ENCODE assay signal across 17 cellular contexts in genomic region chr12:1481326-1481725, GRCh38.
DNase-seq lines count a peak whose midpoint lies in the region; ATAC-seq and TF ChIP-seq lines count a peak whose summit lies in the region.
"Had no signal": no experiment of that assay in that cellular context is flagged by ENCODE, and none has a peak within 500 bp of the region (broad histone marks: within the 10 kb centered on the region; RNA-seq: fewer than 3 reads in every experiment).

No MANE protein-coding gene starts in this region.

- no peak overlapping the region for H4K8ac ChIP-seq in mesendoderm (ENCODE audit: low read depth, low read length)

- no peak overlapping the region for H3K4me2 ChIP-seq in GM23338
- H3K4me2 ChIP-seq in smooth muscle cell, result peak overlapping the region; percentile 68
- H3K4me2 ChIP-seq in mesendoderm (ENCODE audit: low read length), result no peak overlapping the region
- H3K4me2 ChIP-seq: PC-9 had no signal

- no peaks in the 10 kb centered on the region for H3F3A ChIP-seq in GM23338 (replicated peaks; ENCODE audit: low read depth)
- peaks cover 2% of the 10 kb centered on the region for H3F3A ChIP-seq in smooth muscle cell (ENCODE audit: low read depth)

- no peaks in the 10 kb centered on the region for H3K4me1 ChIP-seq in GM23338 (ENCODE audit: insufficient read depth)
- H3K4me1 ChIP-seq in smooth muscle cell (ENCODE audit: low read depth), result peaks cover 17% of the 10 kb centered on the region
- H3K4me1 ChIP-seq in mesendoderm (ENCODE audit: control insufficient read depth, low read depth, low read length), result no peaks in the 10 kb centered on the region

- H3K4me3 Mint-ChIP-seq in GM23338 (no peak overlapping the region), activated B cell treated with CpG ODN at 0.5 μM for 24 hours (no peak overlapping the region)
- no peak overlapping the region for H3K4me3 Mint-ChIP-seq in activated T-helper 1 cell treated with anti-CD3 and anti-CD28 coated beads, Interleukin-12 subunit alpha, Interleukin-12 subunit beta, Interleukin-2, Interleukin-4 antibody, amounts not matched to agents 30 ng/mL and 10 ng/mL and 1 ng/mL, durations not matched to agents 14 hours and 24 hours and 36 hours

- H3K27ac Mint-ChIP-seq in GM23338, result peak overlapping the region; percentile 12; the same call in 1 of the 2 replicates
- peak overlapping the region; percentile 2 for H3K27ac Mint-ChIP-seq in activated B cell treated with CpG ODN at 0.5 μM for 24 hours
- H3K27ac Mint-ChIP-seq in activated T-helper 1 cell treated with anti-CD3 and anti-CD28 coated beads, Interleukin-12 subunit alpha, Interleukin-12 subunit beta, Interleukin-2, Interleukin-4 antibody, amounts not matched to agents 30 ng/mL and 10 ng/mL and 1 ng/mL, durations not matched to agents 14 hours and 24 hours and 36 hours, result no peak overlapping the region

- TF ChIP-seq CTCF in GM23338 (conservative IDR thresholded peaks at IDR 0.05; ENCODE audit: low read depth in 2 of 2), result no peak
- no peak for TF ChIP-seq CTCF in activated B cell treated with CpG ODN at 0.5 μM for 24 hours (IDR thresholded peaks at IDR 0.05)
- TF ChIP-seq CTCF in fibroblast of the aortic adventitia (IDR thresholded peaks at IDR 0.05; ENCODE audit: insufficient read depth, low read length), result no peak
- no peak for TF ChIP-seq CTCF in smooth muscle cell (IDR thresholded peaks at IDR 0.05; ENCODE audit: borderline replicate concordance, insufficient read depth, poor library complexity, severe bottlenecking)

- POLR2A ChIA-PET in activated B cell treated with CpG ODN at 0.5 μM for 24 hours (lab: Charles Lee), result no interaction called here

- no peak for DNase-seq in GM23338 (ENCODE audit: low spot score)
- no peak for DNase-seq in activated B cell treated with CpG ODN at 0.5 μM for 24 hours
- DNase-seq in fibroblast of the aortic adventitia (ENCODE audit: low read depth), result peak; percentile 43
- DNase-seq in smooth muscle cell (lab: John Stamatoyannopoulos, UW; ENCODE audit: unreplicated experiment), result no peak
- DNase-seq in mesendoderm, result no peak
- no peak for DNase-seq in NCI-H82 treated with DMSO at 0.1 percent for 48 hours (lab: John Stamatoyannopoulos, UW; ENCODE audit: unreplicated experiment)
- DNase-seq in activated T-helper 1 cell treated with anti-CD3 and anti-CD28 coated beads, Interleukin-12 subunit alpha, Interleukin-12 subunit beta, Interleukin-2, Interleukin-4 antibody, amounts not matched to agents 30 ng/mL and 10 ng/mL and 1 ng/mL, durations not matched to agents 14 hours and 24 hours and 36 hours (ENCODE audit: low spot score), result no peak
- DNase-seq: C1 segment of cervical spinal cord, DMS 273 treated with DMSO at 0.1 percent for 48 hours, GDM1, NCI-H1417 treated with DMSO at 0.1 percent for 48 hours, NCI-H1930, NCI-H2171 treated with DMSO at 0.1 percent for 48 hours, NCI-H446 treated with DMSO at 0.1 percent for 48 hours, PC-9 had no signal

- H3K9me3 Mint-ChIP-seq in GM23338, result no peaks in the 10 kb centered on the region
- H3K9me3 Mint-ChIP-seq in activated B cell treated with CpG ODN at 0.5 μM for 24 hours, result no peaks in the 10 kb centered on the region
- no peaks in the 10 kb centered on the region for H3K9me3 Mint-ChIP-seq in activated T-helper 1 cell treated with anti-CD3 and anti-CD28 coated beads, Interleukin-12 subunit alpha, Interleukin-12 subunit beta, Interleukin-2, Interleukin-4 antibody, amounts not matched to agents 30 ng/mL and 10 ng/mL and 1 ng/mL, durations not matched to agents 14 hours and 24 hours and 36 hours

- H3K9ac ChIP-seq in smooth muscle cell (ENCODE audit: low read depth), result peak overlapping the region; percentile 47
- H3K9ac ChIP-seq in mesendoderm (ENCODE audit: low read length), result no peak overlapping the region

- no peak overlapping the region for H3K4ac ChIP-seq in mesendoderm (ENCODE audit: low read depth, low read length)

- no peaks in the 10 kb centered on the region for H3K79me2 ChIP-seq in GM23338 (replicated peaks; ENCODE audit: insufficient read depth)
- no peaks in the 10 kb centered on the region for H3K79me2 ChIP-seq in smooth muscle cell (ENCODE audit: low read depth)
- H3K79me2 ChIP-seq in mesendoderm (ENCODE audit: control insufficient read depth, insufficient read depth, low read length), result no peaks in the 10 kb centered on the region

- H3K36me3 ChIP-seq in GM23338 (ENCODE audit: insufficient read depth) (no peaks in the 10 kb centered on the region), smooth muscle cell (ENCODE audit: low read depth) (no peaks in the 10 kb centered on the region), mesendoderm (ENCODE audit: control insufficient read depth, insufficient read depth, low read length) (no peaks in the 10 kb centered on the region)

- no peak overlapping the region for H3K27ac ChIP-seq in GM23338 (ENCODE audit: low read depth)
- peak overlapping the region; percentile 77 for H3K27ac ChIP-seq in smooth muscle cell (ENCODE audit: low read depth)
- H3K27ac ChIP-seq in mesendoderm (ENCODE audit: low read depth, low read length), result no peak overlapping the region
- H3K27ac ChIP-seq: PC-9 had no signal

- H3K56ac ChIP-seq in mesendoderm (ENCODE audit: low read length), result no peak overlapping the region

- H2BK5ac ChIP-seq in mesendoderm (ENCODE audit: low read length), result no peak overlapping the region

- no peak overlapping the region for H3K4me3 ChIP-seq in GM23338
- no peak overlapping the region for H3K4me3 ChIP-seq in fibroblast of the aortic adventitia (ENCODE audit: low read depth, low read length)
- no peak overlapping the region for H3K4me3 ChIP-seq in smooth muscle cell
- no peak overlapping the region for H3K4me3 ChIP-seq in mesendoderm (ENCODE audit: low read length)
- H3K4me3 ChIP-seq: GM12878, K562, PC-9 had no signal

- 42% methylated on average over 5 of the region's 5 CpGs for whole genome bisulfite sequencing in smooth muscle cell (ENCODE audit: low lambda C conversion rate)
- no CpG with 5 or more reads among the region's 5 CpGs for WGBS in mesendoderm (ENCODE audit: extremely low coverage, insufficient coverage, low lambda C conversion rate)

- no peak overlapping the region for H2BK15ac ChIP-seq in mesendoderm (replicated peaks; ENCODE audit: low read depth)

- H2AFZ ChIP-seq in GM23338 (no peak overlapping the region), smooth muscle cell (ENCODE audit: low read depth) (no peak overlapping the region)
- H2AFZ ChIP-seq: PC-9 had no signal

- H3K9me2 ChIP-seq in GM23338 (ENCODE audit: insufficient read depth), result no peaks in the 10 kb centered on the region

- no peak overlapping the region for H2BK120ac ChIP-seq in mesendoderm (ENCODE audit: low read depth, low read length)

- no peaks in the 10 kb centered on the region for H3K27me3 Mint-ChIP-seq in GM23338 (ENCODE audit: insufficient read depth, low read depth, poor library complexity)
- no peaks in the 10 kb centered on the region for H3K27me3 Mint-ChIP-seq in activated B cell treated with CpG ODN at 0.5 μM for 24 hours
- H3K27me3 Mint-ChIP-seq in activated T-helper 1 cell treated with anti-CD3 and anti-CD28 coated beads, Interleukin-12 subunit alpha, Interleukin-12 subunit beta, Interleukin-2, Interleukin-4 antibody, amounts not matched to agents 30 ng/mL and 10 ng/mL and 1 ng/mL, durations not matched to agents 14 hours and 24 hours and 36 hours (ENCODE audit: insufficient read depth), result no peaks in the 10 kb centered on the region

- no peak for ATAC-seq in GM23338
- no peak for ATAC-seq in activated B cell treated with CpG ODN at 0.5 μM for 24 hours (ENCODE audit: low read depth)
- ATAC-seq: GM12878, K562 had no signal

- H4K20me1 ChIP-seq in GM23338 (replicated peaks; ENCODE audit: insufficient read depth), result no peaks in the 10 kb centered on the region
- no peaks in the 10 kb centered on the region for H4K20me1 ChIP-seq in smooth muscle cell (ENCODE audit: low read depth)

- intact Hi-C loops in activated B cell treated with CpG ODN at 0.5 μM for 24 hours (cut with micrococcal nuclease), result no loop called here
- intact Hi-C loops in activated T-helper 1 cell treated with anti-CD3 and anti-CD28 coated beads, Interleukin-12 subunit alpha, Interleukin-12 subunit beta, Interleukin-2, Interleukin-4 antibody, amounts not matched to agents 30 ng/mL and 10 ng/mL and 1 ng/mL, durations not matched to agents 14 hours and 24 hours and 36 hours (cut with micrococcal nuclease), result no loop called here

- CTCF ChIA-PET in activated B cell treated with CpG ODN at 0.5 μM for 24 hours (lab: Charles Lee), result no interaction called here

- no peaks in the 10 kb centered on the region for H3K79me1 ChIP-seq in mesendoderm (ENCODE audit: low read length)

- H3K23ac ChIP-seq in mesendoderm (ENCODE audit: low read length), result no peak overlapping the region

- H3K36me3 Mint-ChIP-seq in GM23338 (ENCODE audit: low read depth) (no peaks in the 10 kb centered on the region), activated B cell treated with CpG ODN at 0.5 μM for 24 hours (ENCODE audit: low read depth) (peaks cover 17% of the 10 kb centered on the region)
- no peaks in the 10 kb centered on the region for H3K36me3 Mint-ChIP-seq in activated T-helper 1 cell treated with anti-CD3 and anti-CD28 coated beads, Interleukin-12 subunit alpha, Interleukin-12 subunit beta, Interleukin-2, Interleukin-4 antibody, amounts not matched to agents 30 ng/mL and 10 ng/mL and 1 ng/mL, durations not matched to agents 14 hours and 24 hours and 36 hours (ENCODE audit: low read depth)

- H3K4me1 Mint-ChIP-seq in GM23338 (peaks cover 6% of the 10 kb centered on the region), activated B cell treated with CpG ODN at 0.5 μM for 24 hours (no peaks in the 10 kb centered on the region)
- no peaks in the 10 kb centered on the region for H3K4me1 Mint-ChIP-seq in activated T-helper 1 cell treated with anti-CD3 and anti-CD28 coated beads, Interleukin-12 subunit alpha, Interleukin-12 subunit beta, Interleukin-2, Interleukin-4 antibody, amounts not matched to agents 30 ng/mL and 10 ng/mL and 1 ng/mL, durations not matched to agents 14 hours and 24 hours and 36 hours (ENCODE audit: low read depth)

- H4K5ac ChIP-seq in mesendoderm (ENCODE audit: low read length), result no peak overlapping the region

- no peaks in the 10 kb centered on the region for H3K9me3 ChIP-seq in smooth muscle cell (replicated peaks; ENCODE audit: low read depth)

- H3K18ac ChIP-seq in mesendoderm (ENCODE audit: low read length), result no peak overlapping the region

- no peak overlapping the region for H2AK5ac ChIP-seq in mesendoderm (ENCODE audit: low read length)

- H3K27me3 ChIP-seq in GM23338 (ENCODE audit: insufficient read depth), result no peaks in the 10 kb centered on the region
- H3K27me3 ChIP-seq in smooth muscle cell (ENCODE audit: low read depth), result no peaks in the 10 kb centered on the region
- H3K27me3 ChIP-seq in mesendoderm (ENCODE audit: insufficient read depth, low read length, poor library complexity), result no peaks in the 10 kb centered on the region
